ENCODE assay signal across 1 cellular context in genomic region chr22:50138988-50139387, GRCh38.
TF ChIP-seq lines count a peak whose summit lies in the region.

No MANE protein-coding gene starts in this region.

TF ChIP-seq in HepG2, 621 proteins besides CTCF, POLR2A, EP300 and RAD21 (continued from another document):
- TF ChIP-seq ZNF609 (CRISPR knock-in tag; IDR thresholded peaks at IDR 0.05; ENCODE audit: borderline replicate concordance) (no peak), ZZZ3 (CRISPR knock-in tag; IDR thresholded peaks at IDR 0.05; ENCODE audit: borderline replicate concordance) (no peak), JDP2 (CRISPR knock-in tag; IDR thresholded peaks at IDR 0.05; ENCODE audit: borderline replicate concordance) (no peak), KLF11 (CRISPR knock-in tag; IDR thresholded peaks at IDR 0.05) (no peak), TFE3 (CRISPR knock-in tag; IDR thresholded peaks at IDR 0.05) (0 out of 2 replicates have a peak, but pooled peaks have one; percentile 38), PAXIP1 (CRISPR knock-in tag; conservative IDR thresholded peaks at IDR 0.05) (peak; percentile 31; the same call in 1 of the 2 replicates), RFX3 (CRISPR knock-in tag; IDR thresholded peaks at IDR 0.05) (no peak), ARNT (IDR thresholded peaks at IDR 0.05) (no peak), ZNF18 (CRISPR knock-in tag; IDR thresholded peaks at IDR 0.05; ENCODE audit: insufficient replicate concordance) (no peak), SAP130 (CRISPR knock-in tag; IDR thresholded peaks at IDR 0.05; ENCODE audit: low read depth) (peak; percentile 55), ZNF451 (CRISPR knock-in tag; IDR thresholded peaks at IDR 0.05) (no peak), NKX3-1 (CRISPR knock-in tag; IDR thresholded peaks at IDR 0.05) (no peak), PHF8 (CRISPR knock-in tag; IDR thresholded peaks at IDR 0.05) (no peak), ZBTB25 (CRISPR knock-in tag; IDR thresholded peaks at IDR 0.05) (no peak), ZFP62 (CRISPR knock-in tag; IDR thresholded peaks at IDR 0.05) (no peak), MXD4 (CRISPR knock-in tag; IDR thresholded peaks at IDR 0.05) (no peak), ARID5B (CRISPR knock-in tag; IDR thresholded peaks at IDR 0.05) (peak; percentile 61), FOXJ3 (CRISPR knock-in tag; IDR thresholded peaks at IDR 0.05; ENCODE audit: borderline replicate concordance) (no peak), HOXA3 (CRISPR knock-in tag; IDR thresholded peaks at IDR 0.05) (peak; percentile 27; the same call in 1 of the 2 replicates), SKIL (CRISPR knock-in tag; IDR thresholded peaks at IDR 0.05; ENCODE audit: borderline replicate concordance) (no peak), ELF3 (CRISPR knock-in tag; IDR thresholded peaks at IDR 0.05) (0 out of 2 replicates have a peak, but pooled peaks have one; percentile 11), HNF4A (CRISPR knock-in tag; IDR thresholded peaks at IDR 0.05) (peak; percentile 80), ZSCAN5A (CRISPR knock-in tag; IDR thresholded peaks at IDR 0.05; ENCODE audit: borderline replicate concordance) (no peak), ZNF484 (CRISPR knock-in tag; IDR thresholded peaks at IDR 0.05; ENCODE audit: borderline replicate concordance, low read depth) (no peak)
